ENCODE assay signal across 21 cellular contexts in the genomic region with DNA sequence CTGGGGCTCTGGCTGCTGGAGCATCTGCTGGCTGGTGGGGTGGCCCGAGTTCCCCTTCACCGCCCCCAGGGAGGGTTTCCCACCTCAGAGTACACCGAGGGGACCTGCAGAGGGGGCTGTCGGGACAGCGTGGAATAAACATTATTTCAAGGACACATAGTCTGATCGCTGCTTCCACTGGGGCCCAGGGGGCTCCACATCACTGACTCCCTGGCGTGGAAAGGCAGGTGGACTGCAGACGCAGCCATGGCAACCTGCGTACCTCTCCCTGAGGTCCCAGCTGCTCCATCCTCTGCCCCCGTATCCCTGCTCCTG.
"Had no signal": no experiment of that assay in that cellular context is flagged by ENCODE, and none has a peak within 500 bp of the region (broad histone marks: within the 10 kb centered on the region; RNA-seq: fewer than 3 reads in every experiment).

No MANE protein-coding gene starts in this region.

- H3K36me3 Mint-ChIP-seq: natural killer cell treated with Interleukin-12 subunit alpha and Interleukin-12 subunit beta and Interleukin-15 and Interleukin-18, amount 100 ng/mL, for 72 hours had no signal

- H3K27ac ChIP-seq: esophagus muscularis mucosa, foreskin keratinocyte, heart left ventricle, left lung, spleen, transverse colon had no signal

- H3K4me3 Mint-ChIP-seq: activated B cell treated with CpG ODN at 0.5 μM for 24 hours; activated CD8-positive, alpha-beta T cell treated with anti-CD3 and anti-CD28 coated beads for 36 hours; activated naive CD4-positive, alpha-beta T cell treated with anti-CD3 and anti-CD28 coated beads, Interleukin-2, amount 50 U/mL, for 24 hours; immature natural killer cell; natural killer cell treated with Interleukin-12 subunit alpha and Interleukin-12 subunit beta and Interleukin-15 and Interleukin-18, amount 100 ng/mL, for 72 hours; T-helper 2 cell treated with Interferon-gamma antibody and Interleukin-4, amounts not matched to agents 5 μg/mL and 100 μg/mL, for 36 hours had no signal

- FAIRE-seq: kidney had no signal

- H3K27me3 Mint-ChIP-seq: activated B cell treated with CpG ODN at 0.5 μM for 24 hours; activated CD8-positive, alpha-beta T cell treated with anti-CD3 and anti-CD28 coated beads for 36 hours; activated naive CD4-positive, alpha-beta T cell treated with anti-CD3 and anti-CD28 coated beads, Interleukin-2, amount 50 U/mL, for 24 hours; natural killer cell treated with Interleukin-12 subunit alpha and Interleukin-12 subunit beta and Interleukin-15 and Interleukin-18, amount 100 ng/mL, for 72 hours had no signal

- H3K9me3 Mint-ChIP-seq: activated B cell treated with CpG ODN at 0.5 μM for 24 hours; activated naive CD4-positive, alpha-beta T cell treated with anti-CD3 and anti-CD28 coated beads, Interleukin-2, amount 50 U/mL, for 24 hours; activated T-helper 2 cell treated with anti-CD3 and anti-CD28 coated beads, Interferon-gamma antibody, Interleukin-2, Interleukin-4, amounts not matched to agents 10 μg/mL and 5 μg/mL and 100 μg/mL, durations not matched to agents 14 hours and 24 hours and 36 hours; natural killer cell treated with Interleukin-12 subunit alpha and Interleukin-12 subunit beta and Interleukin-15 and Interleukin-18, amount 100 ng/mL, for 72 hours; T-helper 2 cell treated with Interferon-gamma antibody and Interleukin-4, amounts not matched to agents 5 μg/mL and 100 μg/mL, for 36 hours had no signal

- H3K4me3 ChIP-seq: esophagus muscularis mucosa, heart left ventricle, left lung, mucosa of descending colon, spleen, transverse colon had no signal

- H3K4me1 ChIP-seq: transverse colon had no signal

- ATAC-seq: activated CD8-positive, alpha-beta T cell treated with anti-CD3 and anti-CD28 coated beads for 36 hours; foreskin keratinocyte; heart left ventricle; left lung; mucosa of descending colon; natural killer cell treated with Interleukin-12 subunit alpha and Interleukin-12 subunit beta and Interleukin-15 and Interleukin-18, amount 100 ng/mL, for 72 hours; right cardiac atrium had no signal

- H3K27ac Mint-ChIP-seq: activated B cell treated with CpG ODN at 0.5 μM for 24 hours; activated CD8-positive, alpha-beta T cell treated with anti-CD3 and anti-CD28 coated beads for 36 hours; activated naive CD4-positive, alpha-beta T cell treated with anti-CD3 and anti-CD28 coated beads, Interleukin-2, amount 50 U/mL, for 24 hours; activated T-helper 2 cell treated with anti-CD3 and anti-CD28 coated beads, Interferon-gamma antibody, Interleukin-2, Interleukin-4, amounts not matched to agents 10 μg/mL and 5 μg/mL and 100 μg/mL, durations not matched to agents 14 hours and 24 hours and 36 hours; natural killer cell treated with Interleukin-12 subunit alpha and Interleukin-12 subunit beta and Interleukin-15 and Interleukin-18, amount 100 ng/mL, for 72 hours; T-helper 2 cell treated with Interferon-gamma antibody and Interleukin-4, amounts not matched to agents 5 μg/mL and 100 μg/mL, for 36 hours had no signal

- H3K9me3 ChIP-seq: esophagus muscularis mucosa, left lung, mucosa of descending colon, spleen, transverse colon had no signal

- H3K4me1 Mint-ChIP-seq: activated naive CD4-positive, alpha-beta T cell treated with anti-CD3 and anti-CD28 coated beads, Interleukin-2, amount 50 U/mL, for 24 hours had no signal

- DNase-seq: activated B cell treated with CpG ODN at 0.5 μM for 24 hours; activated CD4-positive, alpha-beta T cell treated with anti-CD3 and anti-CD28 coated beads, Interleukin-2, amount 50 U/mL, for 1 hour; activated CD8-positive, alpha-beta T cell treated with anti-CD3 and anti-CD28 coated beads for 36 hours; activated T-cell treated with anti-CD3 and anti-CD28 coated beads, Interleukin-2, amount 50 U/mL, for 48 hours; caudate nucleus; foreskin keratinocyte; hypothalamus; immature natural killer cell; spleen; stimulated activated naive CD4-positive, alpha-beta T cell treated with Interleukin-2 at 50 U/mL for 16 hours had no signal

- H3K27me3 ChIP-seq: esophagus muscularis mucosa, foreskin keratinocyte, heart left ventricle, left lung, spleen, transverse colon had no signal
